1 cellular context compared by ENCODE assay signal in genomic region chr5:168592014-168592368, GRCh38.
TF ChIP-seq lines count a peak whose summit lies in the region.

No MANE protein-coding gene starts in this region.

TF ChIP-seq in IMR-90, 13 proteins besides CTCF, POLR2A, EP300 and RAD21:
- TF ChIP-seq MAZ (IDR thresholded peaks at IDR 0.05; ENCODE audit: borderline replicate concordance, low read depth, low read length) (no peak), CEBPB (IDR thresholded peaks at IDR 0.05; ENCODE audit: low read depth, low read length) (no peak), CHD1 (IDR thresholded peaks at IDR 0.05; ENCODE audit: low read depth, low read length) (no peak), RCOR1 (IDR thresholded peaks at IDR 0.05; ENCODE audit: insufficient replicate concordance, low read length) (no peak), USF2 (IDR thresholded peaks at IDR 0.05; ENCODE audit: low read depth, low read length) (no peak), MAFK (IDR thresholded peaks at IDR 0.05; ENCODE audit: low read depth, low read length) (no peak), NFE2L2 (IDR thresholded peaks at IDR 0.05; ENCODE audit: low read depth, low read length) (no peak), ELK1 (IDR thresholded peaks at IDR 0.05; ENCODE audit: borderline replicate concordance, low read depth, low read length) (no peak), FOS (IDR thresholded peaks at IDR 0.05; ENCODE audit: low read depth, low read length) (no peak), SMC3 (IDR thresholded peaks at IDR 0.05; ENCODE audit: low read depth, low read length) (no peak), MXI1 (IDR thresholded peaks at IDR 0.05; ENCODE audit: borderline replicate concordance, low read depth, low read length) (no peak), RFX5 (IDR thresholded peaks at IDR 0.05; ENCODE audit: low read depth, low read length) (no peak), BHLHE40 (IDR thresholded peaks at IDR 0.05; ENCODE audit: low read depth, low read length) (no peak)
